Comparison of ENCODE assay signal across 1 cellular context in genomic region chr17:81863833-81864768, GRCh38.
TF ChIP-seq lines count a peak whose summit lies in the region.

No MANE protein-coding gene starts in this region.

TF ChIP-seq in HepG2, 621 proteins besides CTCF, POLR2A, EP300 and RAD21 (continues in another document):
- TF ChIP-seq IKZF4 (CRISPR knock-in tag; IDR thresholded peaks at IDR 0.05; ENCODE audit: borderline replicate concordance, low read depth, not compliant biosample characterization), result no peak
- peak; percentile 53; the same call in 1 of the 2 replicates for TF ChIP-seq AKAP8 (CRISPR knock-in tag; IDR thresholded peaks at IDR 0.05)
- TF ChIP-seq TRIM24 (CRISPR knock-in tag; IDR thresholded peaks at IDR 0.05), result no peak
- no peak for TF ChIP-seq ZNF382 (CRISPR knock-in tag; IDR thresholded peaks at IDR 0.05; ENCODE audit: borderline replicate concordance)
- TF ChIP-seq SPEN (CRISPR knock-in tag; IDR thresholded peaks at IDR 0.05; ENCODE audit: low read depth), result peak; percentile 46; the same call in 1 of the 2 replicates
- no peak for TF ChIP-seq SCMH1 (CRISPR knock-in tag; IDR thresholded peaks at IDR 0.05; ENCODE audit: borderline replicate concordance)
- TF ChIP-seq ZFP41 (CRISPR knock-in tag; IDR thresholded peaks at IDR 0.05; ENCODE audit: borderline replicate concordance), result no peak
- TF ChIP-seq PRPF4 (IDR thresholded peaks at IDR 0.05; ENCODE audit: low read depth, low read length, poor library complexity, severe bottlenecking), result no peak
- TF ChIP-seq ZBTB44 (CRISPR knock-in tag; IDR thresholded peaks at IDR 0.05), result no peak
- no peak for TF ChIP-seq EHMT2 (IDR thresholded peaks at IDR 0.05; ENCODE audit: borderline replicate concordance, low read depth, low read length)
- TF ChIP-seq ZNF280D (CRISPR knock-in tag; IDR thresholded peaks at IDR 0.05), result no peak
- TF ChIP-seq ATAD3A (CRISPR knock-in tag; IDR thresholded peaks at IDR 0.05), result no peak
- no peak for TF ChIP-seq MLLT10 (CRISPR knock-in tag; IDR thresholded peaks at IDR 0.05)
- TF ChIP-seq ZNF781 (CRISPR knock-in tag; IDR thresholded peaks at IDR 0.05; ENCODE audit: borderline replicate concordance, not compliant biosample characterization), result no peak
- no peak for TF ChIP-seq PCBP1 (IDR thresholded peaks at IDR 0.05; ENCODE audit: borderline replicate concordance, low read depth, low read length)
- peak; percentile 75 for TF ChIP-seq ZNF687 (CRISPR knock-in tag; IDR thresholded peaks at IDR 0.05)
- no peak for TF ChIP-seq ZNF780A (CRISPR knock-in tag; IDR thresholded peaks at IDR 0.05)
- no peak for TF ChIP-seq MIER2 (CRISPR knock-in tag; IDR thresholded peaks at IDR 0.05)
- TF ChIP-seq DNMT3B (CRISPR knock-in tag; conservative IDR thresholded peaks at IDR 0.05), result no peak
- peak; percentile 36; the same call in 1 of the 2 replicates for TF ChIP-seq ZNF160 (CRISPR knock-in tag; IDR thresholded peaks at IDR 0.05)
- TF ChIP-seq ZNF777 (CRISPR knock-in tag; IDR thresholded peaks at IDR 0.05), result no peak
- 0 out of 2 replicates have a peak, but pooled peaks have one; percentile 36 for TF ChIP-seq EEA1 (CRISPR knock-in tag; IDR thresholded peaks at IDR 0.05; ENCODE audit: borderline replicate concordance)
- TF ChIP-seq FOXA1 (IDR thresholded peaks at IDR 0.05), result no peak
- TF ChIP-seq FOXA1 (CRISPR knock-in tag; IDR thresholded peaks at IDR 0.05), result no peak
- no peak for TF ChIP-seq ZNF18 (CRISPR knock-in tag; IDR thresholded peaks at IDR 0.05; ENCODE audit: insufficient replicate concordance)
- TF ChIP-seq MNT (IDR thresholded peaks at IDR 0.05), result no peak
- no peak for TF ChIP-seq ZNF281 (CRISPR knock-in tag; IDR thresholded peaks at IDR 0.05; ENCODE audit: borderline replicate concordance)
- TF ChIP-seq ZNF263 (CRISPR knock-in tag; IDR thresholded peaks at IDR 0.05), result peak; percentile 31; the same call in 1 of the 2 replicates
- no peak for TF ChIP-seq GZF1 (CRISPR knock-in tag; IDR thresholded peaks at IDR 0.05)
- peak; percentile 33 for TF ChIP-seq U2AF1 (optimal IDR thresholded peaks at IDR 0.05; ENCODE audit: low read depth, low read length)
- 0 out of 2 replicates have a peak, but pooled peaks have one; percentile 48 for TF ChIP-seq ZNF580 (CRISPR knock-in tag; IDR thresholded peaks at IDR 0.05; ENCODE audit: borderline replicate concordance, low read depth)
- no peak for TF ChIP-seq FLYWCH1 (CRISPR knock-in tag; IDR thresholded peaks at IDR 0.05)
- TF ChIP-seq SOX13 (IDR thresholded peaks at IDR 0.05), result no peak
- TF ChIP-seq SOX13 (CRISPR knock-in tag; conservative IDR thresholded peaks at IDR 0.05 in 1 of 2, IDR thresholded peaks at IDR 0.05 in 1 of 2), result no peak
- TF ChIP-seq MAFG (CRISPR knock-in tag; IDR thresholded peaks at IDR 0.05), result no peak
- TF ChIP-seq TCF7 (IDR thresholded peaks at IDR 0.05; ENCODE audit: low read depth), result no peak
- TF ChIP-seq MIXL1 (CRISPR knock-in tag; IDR thresholded peaks at IDR 0.05), result no peak
- TF ChIP-seq IRF9 (CRISPR knock-in tag; IDR thresholded peaks at IDR 0.05; ENCODE audit: borderline replicate concordance), result peak; percentile 46; the same call in 1 of the 2 replicates
- no peak for TF ChIP-seq ZBTB33 (CRISPR knock-in tag; IDR thresholded peaks at IDR 0.05)
- TF ChIP-seq ZNF644 (CRISPR knock-in tag; IDR thresholded peaks at IDR 0.05; ENCODE audit: low read depth), result no peak
- peak; percentile 31; the same call in 1 of the 2 replicates for TF ChIP-seq POLR2G (IDR thresholded peaks at IDR 0.05; ENCODE audit: low read depth, low read length)
- TF ChIP-seq SNAPC2 (CRISPR knock-in tag; IDR thresholded peaks at IDR 0.05), result no peak
- TF ChIP-seq ZC3H13 (CRISPR knock-in tag; IDR thresholded peaks at IDR 0.05), result peak; percentile 48
- TF ChIP-seq KLF11 (CRISPR knock-in tag; IDR thresholded peaks at IDR 0.05), result no peak
- TF ChIP-seq TIGD3 (CRISPR knock-in tag; IDR thresholded peaks at IDR 0.05; ENCODE audit: borderline replicate concordance), result no peak
